9 cellular contexts compared by ENCODE assay signal in the genomic region with DNA sequence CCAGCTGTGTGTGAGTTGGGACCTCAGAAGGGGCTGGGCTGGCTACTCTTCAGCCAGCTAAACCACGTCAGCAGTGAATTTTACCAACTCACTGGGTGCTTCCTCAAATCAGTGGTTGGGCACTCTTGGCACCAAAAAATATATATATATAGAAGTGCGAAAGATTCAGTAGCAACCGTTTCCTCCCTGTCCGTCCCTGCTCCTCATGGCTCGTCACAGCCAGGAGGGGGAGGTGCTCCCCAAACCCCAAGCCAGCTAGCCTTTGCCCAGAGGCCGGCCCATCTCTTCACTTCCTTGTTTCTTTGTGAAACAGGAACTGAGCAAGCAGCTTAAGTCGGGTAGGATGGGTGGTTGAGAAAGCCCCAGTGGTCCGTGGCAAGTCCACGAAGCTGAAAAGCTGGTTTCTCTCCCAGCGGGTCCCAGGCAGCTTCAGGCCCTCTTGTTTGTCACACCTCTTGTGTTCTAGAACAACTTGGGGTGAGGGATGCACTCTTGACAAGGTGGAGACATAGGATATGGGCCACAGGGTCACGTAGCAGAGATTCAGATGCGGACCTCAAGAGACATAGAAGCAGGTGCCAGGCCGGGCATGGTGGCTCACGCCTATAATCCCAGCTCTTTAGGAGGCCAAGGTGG. TPM values are rescaled to one million over a fixed set of nuclear protein-coding genes. Genes with fewer than 3 reads are reported as not detected.
DNase-seq lines count a peak whose midpoint lies in the region; ATAC-seq and TF ChIP-seq lines count a peak whose summit lies in the region.
"Had no signal": no experiment of that assay in that cellular context is flagged by ENCODE, and none has a peak within 500 bp of the region (broad histone marks: within the 10 kb centered on the region; RNA-seq: fewer than 3 reads in every experiment).

No MANE protein-coding gene starts in this region.

- H3K4me3 ChIP-seq in GM06990 (replicated peaks; ENCODE audit: low read depth, low read length): no peak overlapping the region

- H3K36me3 Mint-ChIP-seq in activated T-cell treated with anti-CD3 and anti-CD28 coated beads, Interleukin-2, amount 50 U/mL, for 4 hours (ENCODE audit: insufficient read depth): no peaks in the 10 kb centered on the region
- H3K36me3 Mint-ChIP-seq in memory B cell: no peaks in the 10 kb centered on the region

- peaks cover 74% of the 10 kb centered on the region for H3K4me1 Mint-ChIP-seq in activated T-cell treated with anti-CD3 and anti-CD28 coated beads, Interleukin-2, amount 50 U/mL, for 4 hours (ENCODE audit: low read depth)
- H3K4me1 Mint-ChIP-seq in memory B cell: peaks cover 35% of the 10 kb centered on the region
- H3K4me1 Mint-ChIP-seq: neural crest cell had no signal

- no peaks in the 10 kb centered on the region for H3K36me3 ChIP-seq in GM06990 (ENCODE audit: control insufficient read depth, insufficient read depth, low read length)

- TF ChIP-seq CTCF in GM06990 (IDR thresholded peaks at IDR 0.05; ENCODE audit: insufficient read depth, low read length, poor library complexity, severe bottlenecking): no peak

- H3K4me3 Mint-ChIP-seq in activated T-cell treated with anti-CD3 and anti-CD28 coated beads, Interleukin-2, amount 50 U/mL, for 4 hours: peak overlapping the region; percentile 53
- peak overlapping the region; percentile 24 for H3K4me3 Mint-ChIP-seq in memory B cell
- H3K4me3 Mint-ChIP-seq: neural crest cell had no signal

- no peaks in the 10 kb centered on the region for H3K9me3 Mint-ChIP-seq in activated T-cell treated with anti-CD3 and anti-CD28 coated beads, Interleukin-2, amount 50 U/mL, for 4 hours
- no peaks in the 10 kb centered on the region for H3K9me3 Mint-ChIP-seq in memory B cell
- H3K9me3 Mint-ChIP-seq: neural crest cell had no signal

- ATAC-seq in GM19467 (IDR thresholded peaks at IDR 0.05; ENCODE audit: unreplicated experiment): peak; percentile 77
- peak; percentile 57 for ATAC-seq in HG03460 (IDR thresholded peaks at IDR 0.05; ENCODE audit: unreplicated experiment)
- ATAC-seq in activated T-cell treated with anti-CD3 and anti-CD28 coated beads, Interleukin-2, amount 50 U/mL, for 4 hours: no peak
- peak; percentile 68 for ATAC-seq in memory B cell (ENCODE audit: low read depth)

- H3K27me3 ChIP-seq in GM06990 (replicated peaks; ENCODE audit: control insufficient read depth, insufficient read depth, low read length): no peaks in the 10 kb centered on the region

- H3K27me3 Mint-ChIP-seq in activated T-cell treated with anti-CD3 and anti-CD28 coated beads, Interleukin-2, amount 50 U/mL, for 4 hours (ENCODE audit: low read depth): no peaks in the 10 kb centered on the region
- H3K27me3 Mint-ChIP-seq in memory B cell: no peaks in the 10 kb centered on the region

- DNase-seq in GM06990 (ENCODE audit: extremely low read depth, insufficient read length) (peak; percentile 88), memory B cell (ENCODE audit: low spot score in 2 of 2) (peak; percentile 74 to 75), DMS53 treated with DMSO at 0.1 percent for 48 hours (lab: John Stamatoyannopoulos, UW; ENCODE audit: unreplicated experiment) (no peak), NCI-H82 (lab: John Stamatoyannopoulos, UW) (no peak), hippocampal formation (lab: John Stamatoyannopoulos, UW) (no peak)
- no peak for DNase-seq in activated T-cell treated with anti-CD3 and anti-CD28 coated beads, Interleukin-2, amount 50 U/mL, for 4 hours

- H3K27ac Mint-ChIP-seq in memory B cell: peak overlapping the region; percentile 98

RNA-seq across cellular contexts. Expression of gene SASH3, which starts 6.8 kb away (rescaled TPM):
- 100 to 1,000 TPM in 2 of 3 donors, 10 to 100 TPM in 1; 92.5 to 114 (median 108) TPM for total RNA-seq in activated T-cell treated with anti-CD3 and anti-CD28 coated beads, Interleukin-2, amount 50 U/mL, for 4 hours
- total RNA-seq: neural crest cell had no signal

RNA-seq across cellular contexts. Expression of gene XPNPEP2, which starts 34.1 kb away (rescaled TPM):
- total RNA-seq in activated T-cell treated with anti-CD3 and anti-CD28 coated beads, Interleukin-2, amount 50 U/mL, for 4 hours: under 1 TPM; 0.05 to 0.13 (median 0.08) TPM

Comparison
In these comparisons a context has a peak if more than half of its experiments do, and no peak if none do; other contexts are left out.
1. DNase-seq: peak in GM06990 (single experiment) and memory B cell (2 of 2); none in activated T-cell treated with anti-CD3 and anti-CD28 coated beads, Interleukin-2, amount 50 U/mL, for 4 hours (single experiment), DMS53 treated with DMSO at 0.1 percent for 48 hours (single experiment), NCI-H82 (single experiment) and hippocampal formation (0 of 2).
2. ATAC-seq: peak in GM19467 (single experiment), HG03460 (single experiment) and memory B cell (single experiment); none in activated T-cell treated with anti-CD3 and anti-CD28 coated beads, Interleukin-2, amount 50 U/mL, for 4 hours (0 of 2).